8 cellular contexts compared by ENCODE assay signal in the genomic region with DNA sequence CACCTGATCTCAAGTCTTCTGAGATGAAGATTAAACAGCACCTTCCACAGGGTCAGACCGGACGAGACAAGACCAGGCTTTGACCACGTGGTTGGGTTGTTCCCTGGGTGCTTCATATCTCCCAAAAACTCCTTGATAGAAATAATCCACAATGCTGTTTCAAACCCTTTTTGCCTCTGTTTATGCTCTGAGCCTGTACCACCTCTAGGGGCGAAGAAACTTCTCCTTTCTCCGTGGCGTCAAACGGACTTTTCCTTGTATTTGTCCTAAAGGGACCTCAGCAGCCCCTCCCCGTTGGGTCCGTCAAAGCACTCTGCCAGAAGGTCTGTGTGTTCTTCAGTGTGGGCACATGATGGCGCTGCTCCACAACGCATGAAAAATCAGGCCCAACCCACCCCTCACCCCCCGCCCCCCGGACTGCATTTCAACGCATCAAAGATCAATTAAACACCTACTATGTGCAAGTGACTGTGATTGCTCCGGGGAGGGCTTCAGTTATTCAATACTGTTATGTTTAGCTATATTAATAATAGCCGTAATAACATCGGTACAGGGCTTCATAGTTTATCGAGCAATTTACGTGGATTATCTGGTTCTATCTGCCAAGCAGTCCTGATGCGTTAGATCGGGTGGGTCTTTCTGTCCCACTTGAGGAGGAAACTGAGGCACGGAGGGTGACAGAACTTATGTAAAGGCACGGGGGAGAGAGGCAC. TPM values are rescaled to one million over a fixed set of nuclear protein-coding genes. Genes with fewer than 3 reads are reported as not detected.
DNase-seq lines count a peak whose midpoint lies in the region; ATAC-seq and TF ChIP-seq lines count a peak whose summit lies in the region.

No MANE protein-coding gene starts in this region.

- no peaks in the 10 kb centered on the region for H3K9me3 Mint-ChIP-seq in activated CD4-positive, alpha-beta memory T cell treated with anti-CD3 and anti-CD28 coated beads, Interleukin-2, amount 10 ng/mL, durations not matched to agents 7 days and 5 days

- ATAC-seq in HG03342 (IDR thresholded peaks at IDR 0.05; ENCODE audit: unreplicated experiment) (no peak), HG02623 (IDR thresholded peaks at IDR 0.05; ENCODE audit: unreplicated experiment) (no peak)

- H3K4me3 ChIP-seq in A673 (ENCODE audit: low read depth, low read length, poor library complexity, severe bottlenecking) (no peak overlapping the region), GM06990 (replicated peaks; ENCODE audit: low read depth, low read length) (no peak overlapping the region)

- BruUV-seq in A673 (replicated peaks; lab: Mats Ljungman, UMichigan), result no TSS peak

- H3K36me3 Mint-ChIP-seq in activated CD4-positive, alpha-beta memory T cell treated with anti-CD3 and anti-CD28 coated beads, Interleukin-2, amount 10 ng/mL, durations not matched to agents 7 days and 5 days (ENCODE audit: low read depth), result no peaks in the 10 kb centered on the region

- CTCF ChIA-PET in A673 (lab: Charles Lee), result interaction anchor here (0.8 to 2.0 kb wide), 2 partner anchors 230 to 310 kb away, joined by 5 to 7 read pairs; a partner anchor contains a TSS
- CTCF ChIA-PET in activated CD4-positive, alpha-beta memory T cell treated with anti-CD3 and anti-CD28 coated beads, Interleukin-2, amount 10 ng/mL, durations not matched to agents 7 days and 5 days (lab: Charles Lee), result interaction anchor here (1.0 to 2.2 kb wide), 7 partner anchors 21 to 310 kb away, joined by 3 to 8 read pairs (median 5); a partner anchor contains a TSS

- peaks cover 14% of the 10 kb centered on the region for H3K27me3 Mint-ChIP-seq in activated CD4-positive, alpha-beta memory T cell treated with anti-CD3 and anti-CD28 coated beads, Interleukin-2, amount 10 ng/mL, durations not matched to agents 7 days and 5 days

- H3K4me1 Mint-ChIP-seq in activated CD4-positive, alpha-beta memory T cell treated with anti-CD3 and anti-CD28 coated beads, Interleukin-2, amount 10 ng/mL, durations not matched to agents 7 days and 5 days, result peaks cover 65% of the 10 kb centered on the region

- H3K27ac ChIP-seq in A673 (ENCODE audit: low read depth, low read length, poor library complexity, severe bottlenecking), result no peak overlapping the region

- H3K9me3 ChIP-seq in A673 (ENCODE audit: low read depth, low read length, poor library complexity, severe bottlenecking), result no peaks in the 10 kb centered on the region

- no peak overlapping the region for H3K27ac Mint-ChIP-seq in activated CD4-positive, alpha-beta memory T cell treated with anti-CD3 and anti-CD28 coated beads, Interleukin-2, amount 10 ng/mL, durations not matched to agents 7 days and 5 days

- DNase-seq in A673 (ENCODE audit: low spot score) (peak; percentile 76), GM06990 (ENCODE audit: extremely low read depth, insufficient read length) (no peak), NCI-H2171 (lab: John Stamatoyannopoulos, UW) (peak; percentile 54), germinal center (ENCODE audit: low spot score) (peak; percentile 57), putamen (ENCODE audit: low spot score) (peak; percentile 38)
- peak; percentile 41 for DNase-seq in activated CD4-positive, alpha-beta memory T cell treated with anti-CD3 and anti-CD28 coated beads, Interleukin-2, amount 10 ng/mL, durations not matched to agents 7 days and 5 days

- intact Hi-C loops in A673 (cut with micrococcal nuclease; ENCODE audit: unreplicated experiment), result loop anchor here (1.0 to 10.0 kb wide), 4 partner anchors 229 to 719 kb away; no protein-coding TSS in a partner anchor

- POLR2A ChIA-PET in A673 (lab: Charles Lee; ENCODE audit: low non-redundant PET), result no interaction called here
- POLR2A ChIA-PET in activated CD4-positive, alpha-beta memory T cell treated with anti-CD3 and anti-CD28 coated beads, Interleukin-2, amount 10 ng/mL, durations not matched to agents 7 days and 5 days (lab: Charles Lee), result interaction anchor here (0.9 to 2.5 kb wide), 4 partner anchors 16 to 310 kb away, joined by 3 to 12 read pairs (median 4); a partner anchor contains a TSS

- H3K36me3 ChIP-seq in A673 (ENCODE audit: insufficient read depth, low read length, poor library complexity, severe bottlenecking) (no peaks in the 10 kb centered on the region), GM06990 (ENCODE audit: control insufficient read depth, insufficient read depth, low read length) (no peaks in the 10 kb centered on the region)

- H3K4me1 ChIP-seq in A673 (ENCODE audit: insufficient read depth, low read length, poor library complexity, severe bottlenecking), result no peaks in the 10 kb centered on the region

- TF ChIP-seq CTCF in A673 (conservative IDR thresholded peaks at IDR 0.05; ENCODE audit: low read depth, low read length) (peak; percentile 71), GM06990 (IDR thresholded peaks at IDR 0.05; ENCODE audit: insufficient read depth, low read length, poor library complexity, severe bottlenecking) (peak; percentile 61)

- no peak overlapping the region for H3K4me3 Mint-ChIP-seq in activated CD4-positive, alpha-beta memory T cell treated with anti-CD3 and anti-CD28 coated beads, Interleukin-2, amount 10 ng/mL, durations not matched to agents 7 days and 5 days

- H3K27me3 ChIP-seq in A673 (replicated peaks; ENCODE audit: insufficient read depth, low read depth, low read length, poor library complexity), result no peaks in the 10 kb centered on the region
- H3K27me3 ChIP-seq in GM06990 (replicated peaks; ENCODE audit: control insufficient read depth, insufficient read depth, low read length), result no peaks in the 10 kb centered on the region; the same call in 1 of the 2 replicates

RNA-seq across cellular contexts. Expression of a gene that starts 17.3 kb away (rescaled TPM):
- total RNA-seq in A673 (2021), result 237 and 249 TPM in 2 replicates
- total RNA-seq in activated CD4-positive, alpha-beta memory T cell treated with anti-CD3 and anti-CD28 coated beads, Interleukin-2, amount 10 ng/mL, durations not matched to agents 7 days and 5 days, result 100 to 1,000 TPM; 189 to 196 TPM

RNA-seq across cellular contexts. Expression of a gene that starts 39.4 kb away (rescaled TPM):
- total RNA-seq in A673 (2021), result 53.8 and 60.4 TPM in 2 replicates
- total RNA-seq in activated CD4-positive, alpha-beta memory T cell treated with anti-CD3 and anti-CD28 coated beads, Interleukin-2, amount 10 ng/mL, durations not matched to agents 7 days and 5 days, result 10 to 100 TPM; 10.1 to 12.9 TPM
